ENCODE assay signal across 22 cellular contexts in the genomic region with DNA sequence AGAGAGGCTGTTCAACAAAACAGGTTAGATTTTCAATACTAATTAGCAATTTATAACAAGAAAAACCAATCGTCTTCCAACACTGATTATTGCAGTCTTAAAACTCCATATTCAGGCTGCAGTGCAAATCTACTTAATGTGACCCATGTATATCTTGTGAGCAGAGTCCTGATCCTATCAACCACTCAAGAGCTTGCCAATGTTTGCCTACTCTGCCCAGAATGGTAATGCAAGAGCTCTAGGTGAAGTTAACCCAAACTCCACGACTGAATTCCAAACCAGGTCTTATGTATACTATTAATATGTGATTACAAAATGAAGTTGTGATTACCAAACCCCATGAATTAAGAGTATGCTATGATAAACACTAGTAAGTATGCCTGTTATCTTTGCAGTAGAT. TPM values are rescaled to one million over a fixed set of nuclear protein-coding genes. Genes with fewer than 3 reads are reported as not detected.
"Had no signal": no experiment of that assay in that cellular context is flagged by ENCODE, and none has a peak within 500 bp of the region (broad histone marks: within the 10 kb centered on the region; RNA-seq: fewer than 3 reads in every experiment).

No MANE protein-coding gene starts in this region.

- H3K36me3 ChIP-seq: gastroesophageal sphincter, left ventricle myocardium inferior, tibial nerve, vagina had no signal

- DNase-seq: activated CD4-positive, alpha-beta T cell treated with anti-CD3 and anti-CD28 coated beads, Interleukin-2, amount 50 U/mL, for 48 hours; activated CD4-positive, CD25-positive, alpha-beta regulatory T cell treated with anti-CD3 and anti-CD28 coated beads, Interleukin-2, amount 50 U/mL, for 72 hours; activated naive CD4-positive, alpha-beta T cell treated with anti-CD3 and anti-CD28 coated beads for 36 hours; activated naive CD8-positive, alpha-beta T cell treated with anti-CD3 and anti-CD28 coated beads, Interleukin-2, amount 50 U/mL, for 24 hours; activated T-cell treated with anti-CD3 and anti-CD28 coated beads, Interleukin-2, amount 50 U/mL, for 1 hour; caudate nucleus; left ventricle myocardium inferior; mesenchymal stem cell; natural killer cell; right cardiac atrium; stimulated activated CD4-positive, alpha-beta T cell treated with anti-CD3 and anti-CD28 coated beads, Interleukin-15, amount 100 ng/mL, for 24 hours; stimulated activated CD4-positive, alpha-beta T cell treated with anti-CD3 and anti-CD28 coated beads, Interleukin-4, amount 100 ng/mL, for 1 hour; stimulated activated naive B cell treated with anti-CD40 and anti-IgM and Interleukin-4, amounts not matched to agents 10 μg/mL and 1 μg/mL and 100 μg/mL, for 72 hours; substantia nigra had no signal

- FAIRE-seq: colon, endometrium, keratinocyte had no signal

- H3K36me3 Mint-ChIP-seq: natural killer cell; stimulated activated naive B cell treated with anti-CD40 and anti-IgM and Interleukin-4, amounts not matched to agents 10 μg/mL and 1 μg/mL and 100 μg/mL, for 72 hours had no signal

- H3K27ac Mint-ChIP-seq: activated naive CD4-positive, alpha-beta T cell treated with anti-CD3 and anti-CD28 coated beads for 36 hours; activated naive CD8-positive, alpha-beta T cell treated with anti-CD3 and anti-CD28 coated beads, Interleukin-2, amount 50 U/mL, for 24 hours; activated T-helper 2 cell treated with anti-CD3 and anti-CD28 coated beads, Interferon-gamma antibody, Interleukin-2, Interleukin-4, amounts not matched to agents 10 μg/mL and 5 μg/mL and 100 μg/mL, durations not matched to agents 14 hours and 24 hours and 36 hours; natural killer cell; stimulated activated naive B cell treated with anti-CD40 and anti-IgM and Interleukin-4, amounts not matched to agents 10 μg/mL and 1 μg/mL and 100 μg/mL, for 72 hours had no signal

- H3K4me1 Mint-ChIP-seq: activated naive CD8-positive, alpha-beta T cell treated with anti-CD3 and anti-CD28 coated beads, Interleukin-2, amount 50 U/mL, for 24 hours; natural killer cell; stimulated activated naive B cell treated with anti-CD40 and anti-IgM and Interleukin-4, amounts not matched to agents 10 μg/mL and 1 μg/mL and 100 μg/mL, for 72 hours had no signal

- H3K27ac ChIP-seq: gastroesophageal sphincter, left ventricle myocardium inferior, skin epidermis, tibial nerve, vagina had no signal

- H3K4me3 Mint-ChIP-seq: activated naive CD4-positive, alpha-beta T cell treated with anti-CD3 and anti-CD28 coated beads for 36 hours; activated naive CD8-positive, alpha-beta T cell treated with anti-CD3 and anti-CD28 coated beads, Interleukin-2, amount 50 U/mL, for 24 hours; natural killer cell; stimulated activated naive B cell treated with anti-CD40 and anti-IgM and Interleukin-4, amounts not matched to agents 10 μg/mL and 1 μg/mL and 100 μg/mL, for 72 hours had no signal

- H3K4me3 ChIP-seq: gastroesophageal sphincter, left ventricle myocardium inferior, skin epidermis, tibial nerve, vagina had no signal

- ATAC-seq: activated naive CD8-positive, alpha-beta T cell treated with anti-CD3 and anti-CD28 coated beads, Interleukin-2, amount 50 U/mL, for 24 hours; gastroesophageal sphincter; natural killer cell; right cardiac atrium had no signal

- H3K27me3 ChIP-seq: gastroesophageal sphincter, tibial nerve, vagina had no signal

- H3K9me3 ChIP-seq: gastroesophageal sphincter, left ventricle myocardium inferior, tibial nerve, vagina had no signal

- H3K4me1 ChIP-seq: gastroesophageal sphincter, vagina had no signal

- H3K9me3 Mint-ChIP-seq: activated naive CD4-positive, alpha-beta T cell treated with anti-CD3 and anti-CD28 coated beads for 36 hours; activated naive CD8-positive, alpha-beta T cell treated with anti-CD3 and anti-CD28 coated beads, Interleukin-2, amount 50 U/mL, for 24 hours; activated T-helper 2 cell treated with anti-CD3 and anti-CD28 coated beads, Interferon-gamma antibody, Interleukin-2, Interleukin-4, amounts not matched to agents 10 μg/mL and 5 μg/mL and 100 μg/mL, durations not matched to agents 14 hours and 24 hours and 36 hours; natural killer cell; stimulated activated naive B cell treated with anti-CD40 and anti-IgM and Interleukin-4, amounts not matched to agents 10 μg/mL and 1 μg/mL and 100 μg/mL, for 72 hours had no signal

RNA-seq across cellular contexts. Expression of a gene that starts 17.1 kb away (rescaled TPM):
- total RNA-seq: activated naive CD4-positive, alpha-beta T cell treated with anti-CD3 and anti-CD28 coated beads for 36 hours; activated T-helper 2 cell treated with anti-CD3 and anti-CD28 coated beads, Interferon-gamma antibody, Interleukin-2, Interleukin-4, amounts not matched to agents 10 μg/mL and 5 μg/mL and 100 μg/mL, durations not matched to agents 14 hours and 24 hours and 36 hours had no signal
